In the genomic region with DNA sequence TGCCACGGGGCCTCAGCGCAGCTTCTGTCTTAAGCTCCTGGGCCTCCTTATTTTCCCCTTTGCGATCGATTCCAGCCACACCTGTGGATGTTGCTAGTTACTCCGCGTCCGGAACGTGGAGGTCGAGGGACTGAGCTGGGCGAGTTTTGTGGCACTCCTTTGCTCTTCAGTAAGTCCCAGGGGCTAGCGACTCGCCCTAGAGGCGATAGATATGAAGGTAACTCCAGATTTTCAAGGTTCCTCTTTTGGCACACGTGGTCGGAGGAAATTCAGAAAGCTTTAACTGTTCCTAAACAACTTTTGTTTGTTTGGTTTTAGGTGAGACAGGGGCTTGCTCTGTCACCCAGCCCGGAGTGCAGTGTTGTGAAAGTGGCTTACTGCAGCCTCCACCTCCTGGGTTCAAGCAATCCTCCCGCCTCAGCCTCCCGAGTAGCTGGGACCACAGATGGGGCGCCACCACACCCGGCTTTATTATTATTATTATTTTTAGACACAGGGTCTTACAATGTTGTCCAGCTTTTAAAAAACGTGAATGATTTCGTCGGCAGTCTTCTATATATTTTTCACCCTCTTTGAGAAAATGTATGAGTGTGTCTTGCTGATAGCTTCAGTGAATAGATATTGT, we compare ENCODE assay signal across 8 cellular contexts. TPM values are rescaled to one million over a fixed set of nuclear protein-coding genes. Genes with fewer than 3 reads are reported as not detected.
A peak's percentile ranks its signal among the peaks of the same experiment; 100 is the strongest.
DNase-seq lines count a peak whose midpoint lies in the region; ATAC-seq and TF ChIP-seq lines count a peak whose summit lies in the region.

No MANE protein-coding gene starts in this region.

- no peak for TF ChIP-seq CTCF in KMS-11 (conservative IDR thresholded peaks at IDR 0.05; ENCODE audit: low read depth, low read length)

- H3K36me3 ChIP-seq in KMS-11 (ENCODE audit: insufficient read depth) = no peaks in the 10 kb centered on the region

- no peaks in the 10 kb centered on the region for H3K36me3 Mint-ChIP-seq in activated T-cell treated with anti-CD3 and anti-CD28 coated beads, Interleukin-2, amount 50 U/mL, for 72 hours (ENCODE audit: insufficient read depth in 2 of 2)

- peaks cover 17% of the 10 kb centered on the region for H3K4me1 Mint-ChIP-seq in activated T-cell treated with anti-CD3 and anti-CD28 coated beads, Interleukin-2, amount 50 U/mL, for 72 hours (ENCODE audit: low read depth)

- peak; percentile 27 for DNase-seq in NCI-H510A treated with DMSO at 0.1 percent for 48 hours (lab: John Stamatoyannopoulos, UW)
- no peak for DNase-seq in NCI-H510A (lab: John Stamatoyannopoulos, UW)
- DNase-seq in activated T-cell treated with anti-CD3 and anti-CD28 coated beads, Interleukin-2, amount 50 U/mL, for 72 hours = peak in 1 of 2 donors; percentile 13
- no peak for DNase-seq in left cardiac atrium
- peak; percentile 15 for DNase-seq in renal cortical epithelial cell (ENCODE audit: low read depth)
- no peak for DNase-seq in NCI-H1694 treated with DMSO at 0.1 percent for 48 hours (lab: John Stamatoyannopoulos, UW)

- H3K79me2 ChIP-seq in KMS-11 (ENCODE audit: insufficient read depth, low read depth) = peaks cover 36% of the 10 kb centered on the region

- H2AFZ ChIP-seq in KMS-11 (ENCODE audit: low read depth) = peak overlapping the region; percentile 98

- peaks cover 34% of the 10 kb centered on the region for H3K4me1 ChIP-seq in KMS-11 (ENCODE audit: low read depth, poor library complexity, severe bottlenecking)

- H3K27me3 Mint-ChIP-seq in activated T-cell treated with anti-CD3 and anti-CD28 coated beads, Interleukin-2, amount 50 U/mL, for 72 hours (ENCODE audit: low read depth) = no peaks in the 10 kb centered on the region

- H3K4me2 ChIP-seq in KMS-11 = peak overlapping the region; percentile 75

- H3K4me3 Mint-ChIP-seq in activated T-cell treated with anti-CD3 and anti-CD28 coated beads, Interleukin-2, amount 50 U/mL, for 72 hours = peak overlapping the region; percentile 92 to 97

- ATAC-seq in GM21737 (IDR thresholded peaks at IDR 0.05; ENCODE audit: unreplicated experiment) (peak; percentile 23), left cardiac atrium (peak; percentile 4 to 44)
- peak; percentile 2 to 8 for ATAC-seq in activated T-cell treated with anti-CD3 and anti-CD28 coated beads, Interleukin-2, amount 50 U/mL, for 72 hours (replicated peaks in 1 of 2)

- peak overlapping the region; percentile 44; the same call in 1 of the 2 replicates for H3K27ac ChIP-seq in KMS-11

- H3K9ac ChIP-seq in KMS-11 = peak overlapping the region; percentile 64

- H4K20me1 ChIP-seq in KMS-11 (ENCODE audit: insufficient read depth) = no peaks in the 10 kb centered on the region

- H3K27me3 ChIP-seq in KMS-11 (ENCODE audit: insufficient read depth, low read depth) = no peaks in the 10 kb centered on the region

- intact Hi-C loops in left cardiac atrium (cut with DNase I) = no loop called here

- no peaks in the 10 kb centered on the region for H3K9me3 Mint-ChIP-seq in activated T-cell treated with anti-CD3 and anti-CD28 coated beads, Interleukin-2, amount 50 U/mL, for 72 hours

- peak overlapping the region; percentile 94 for H3K4me3 ChIP-seq in KMS-11 (IDR thresholded peaks at IDR 0.05; ENCODE audit: insufficient read depth, low read depth, low read length)

- peak overlapping the region; percentile 46 for H3K27ac Mint-ChIP-seq in activated T-cell treated with anti-CD3 and anti-CD28 coated beads, Interleukin-2, amount 50 U/mL, for 72 hours

RNA-seq across cellular contexts. Expression of a gene that starts 0.7 kb away (rescaled TPM):
- total RNA-seq in activated T-cell treated with anti-CD3 and anti-CD28 coated beads, Interleukin-2, amount 50 U/mL, for 72 hours = 10 to 100 TPM; 11.2 to 17.5 TPM
- total RNA-seq in left cardiac atrium (10 to 100 TPM; 42.6 to 47.4 TPM), renal cortical epithelial cell (97.6 and 98.1 TPM in 2 replicates)

Comparison
In these comparisons a context has a peak if more than half of its experiments do, and no peak if none do; other contexts are left out.
1. DNase-seq: peak in NCI-H510A treated with DMSO at 0.1 percent for 48 hours (single experiment) and renal cortical epithelial cell (single experiment); none in NCI-H510A (single experiment), left cardiac atrium (single experiment) and NCI-H1694 treated with DMSO at 0.1 percent for 48 hours (single experiment).
2. Peak in every context shown above with its lines, with median percentiles within 50 percentile points of each other: ATAC-seq.